8 cellular contexts compared by ENCODE assay signal in genomic region chr3:66038384-66038725, GRCh38. TPM values are rescaled to one million over a fixed set of nuclear protein-coding genes. Genes with fewer than 3 reads are reported as not detected.
DNase-seq lines count a peak whose midpoint lies in the region; ATAC-seq and TF ChIP-seq lines count a peak whose summit lies in the region.

No MANE protein-coding gene starts in this region.

- WGBS in psoas muscle, 3 donors, result 0 to 1% (median 1%) methylated on average over 25 of the region's 25 CpGs

- H3K9me3 ChIP-seq in SJSA1 (replicated peaks), result no peaks in the 10 kb centered on the region
- H3K9me3 ChIP-seq in psoas muscle, result no peaks in the 10 kb centered on the region

- H3K4me1 ChIP-seq in SJSA1 (replicated peaks) (peaks cover 43% of the 10 kb centered on the region), psoas muscle (peaks cover 6% of the 10 kb centered on the region)

- H3K4me3 ChIP-seq in SJSA1 (peak overlapping the region; percentile 59), fibroblast of the aortic adventitia (ENCODE audit: low read depth, low read length) (peak overlapping the region; percentile 99), psoas muscle (peak overlapping the region; percentile 75)

- H3K27ac ChIP-seq in SJSA1 (peak overlapping the region; percentile 42), psoas muscle (peak overlapping the region; percentile 95)

- intact Hi-C loops in psoas muscle (cut with DNase I), result loop anchor here in 1 of 2 donors (5.0 kb wide), 4 partner anchors 71 to 251 kb away; no protein-coding TSS in a partner anchor

- TF ChIP-seq CTCF in GM10248 (IDR thresholded peaks at IDR 0.05; ENCODE audit: control extremely low read depth, extremely low read depth, low read depth, missing control alignments), result no peak
- no peak for TF ChIP-seq CTCF in fibroblast of the aortic adventitia (IDR thresholded peaks at IDR 0.05; ENCODE audit: insufficient read depth, low read length)
- TF ChIP-seq CTCF in psoas muscle (IDR thresholded peaks at IDR 0.05), result no peak

- H3K27me3 ChIP-seq in SJSA1 (replicated peaks), result no peaks in the 10 kb centered on the region
- H3K27me3 ChIP-seq in psoas muscle (ENCODE audit: insufficient read depth in 3 of 3, low read length in 2 of 3), result no peaks in the 10 kb centered on the region

- H3K36me3 ChIP-seq in SJSA1, result no peaks in the 10 kb centered on the region
- no peaks in the 10 kb centered on the region for H3K36me3 ChIP-seq in psoas muscle (ENCODE audit: insufficient read depth in 1 of 2, low read depth in 1 of 2)

- ATAC-seq in HG02588 (IDR thresholded peaks at IDR 0.05; ENCODE audit: unreplicated experiment) (peak; percentile 24), psoas muscle (peak; percentile 29 to 61 (median 42)), GM19397 (IDR thresholded peaks at IDR 0.05; ENCODE audit: unreplicated experiment) (no peak)

- POLR2A ChIA-PET in GM10248 (lab: Yijun Ruan, JAX), result no interaction called here

- DNase-seq in GM10248 (ENCODE audit: extremely low spot score) (peak; percentile 36), SJSA1 (ENCODE audit: low read depth in 1 of 2, low spot score in 2 of 2) (no peak), fibroblast of the aortic adventitia (ENCODE audit: low read depth) (no peak), psoas muscle (no peak), GOT3 (lab: John Stamatoyannopoulos, UW) (no peak), A172 (ENCODE audit: low spot score) (no peak)

- CTCF ChIA-PET in GM10248 (lab: Yijun Ruan, JAX), result no interaction called here

RNA-seq across cellular contexts. Expression of gene MAGI1, which starts 0.4 kb away (rescaled TPM):
- total RNA-seq in SJSA1 (2014; rRNA removed; shearing (Covaris generic)), result 4.6 and 4.9 TPM in 2 replicates
- total RNA-seq in fibroblast of the aortic adventitia (ENCODE audit: low replicate concordance) (13.0 and 30.2 TPM in 2 replicates), psoas muscle (1 to 10 TPM; 4.5 to 6.7 (median 6.2) TPM)
- polyA plus RNA-seq in psoas muscle, result 1 to 10 TPM; 4.6 to 8.1 (median 7.7) TPM
- 3.5 and 4.7 TPM in 2 replicates for total RNA-seq in A172 (2014; rRNA removed; shearing (Covaris generic))
